In genomic region chr7:6536899-6537298, GRCh38 we compare ENCODE assay signal across 2 cellular contexts.
TF ChIP-seq lines count a peak whose summit lies in the region.

No MANE protein-coding gene starts in this region.

TF ChIP-seq in GM23338, 12 proteins besides CTCF, POLR2A, EP300 and RAD21:
- TF ChIP-seq NANOG (IDR thresholded peaks at IDR 0.05; ENCODE audit: borderline replicate concordance): no peak
- TF ChIP-seq CREB1 (CRISPR knock-in tag; IDR thresholded peaks at IDR 0.05; ENCODE audit: low read depth): no peak
- TF ChIP-seq ZNF331 (CRISPR knock-in tag; IDR thresholded peaks at IDR 0.05; ENCODE audit: low read depth): no peak
- TF ChIP-seq ZNF462 (CRISPR knock-in tag; IDR thresholded peaks at IDR 0.05): no peak
- TF ChIP-seq JUNB (IDR thresholded peaks at IDR 0.05; ENCODE audit: unreplicated experiment): no peak
- no peak for TF ChIP-seq POLR2AphosphoS5 (IDR thresholded peaks at IDR 0.05; ENCODE audit: low read depth)
- no peak for TF ChIP-seq ZNF114 (CRISPR knock-in tag; IDR thresholded peaks at IDR 0.05)
- no peak for TF ChIP-seq EZH2 (IDR thresholded peaks at IDR 0.05; ENCODE audit: low read depth, unreplicated experiment)
- TF ChIP-seq STAT1 (IDR thresholded peaks at IDR 0.05; ENCODE audit: unreplicated experiment): no peak
- TF ChIP-seq ETS1 (IDR thresholded peaks at IDR 0.05): no peak
- TF ChIP-seq EZH2phosphoT487 (IDR thresholded peaks at IDR 0.05; ENCODE audit: unreplicated experiment): no peak
- no peak for TF ChIP-seq REST (IDR thresholded peaks at IDR 0.05; ENCODE audit: unreplicated experiment)

TF ChIP-seq in H1, 55 proteins besides CTCF, POLR2A, EP300 and RAD21:
- TF ChIP-seq TEAD4 (IDR thresholded peaks at IDR 0.05; ENCODE audit: low read depth, low read length): no peak
- TF ChIP-seq CTBP2 (IDR thresholded peaks at IDR 0.05; ENCODE audit: borderline replicate concordance, insufficient read depth, insufficient read length, low read length): no peak
- TF ChIP-seq GABPA (IDR thresholded peaks at IDR 0.05; ENCODE audit: borderline replicate concordance, insufficient read depth, low read length): no peak
- peak; percentile 13; the same call in 1 of the 2 replicates for TF ChIP-seq KDM1A (IDR thresholded peaks at IDR 0.05; ENCODE audit: borderline replicate concordance, low read length)
- TF ChIP-seq EZH2 (IDR thresholded peaks at IDR 0.05; ENCODE audit: low read depth, low read length, severe bottlenecking): no peak
- no peak for TF ChIP-seq MAFK (IDR thresholded peaks at IDR 0.05; ENCODE audit: low read depth, low read length)
- no peak for TF ChIP-seq GTF2F1 (IDR thresholded peaks at IDR 0.05; ENCODE audit: borderline replicate concordance, low read depth, low read length)
